Comparison of ENCODE assay signal across 19 cellular contexts in the genomic region with DNA sequence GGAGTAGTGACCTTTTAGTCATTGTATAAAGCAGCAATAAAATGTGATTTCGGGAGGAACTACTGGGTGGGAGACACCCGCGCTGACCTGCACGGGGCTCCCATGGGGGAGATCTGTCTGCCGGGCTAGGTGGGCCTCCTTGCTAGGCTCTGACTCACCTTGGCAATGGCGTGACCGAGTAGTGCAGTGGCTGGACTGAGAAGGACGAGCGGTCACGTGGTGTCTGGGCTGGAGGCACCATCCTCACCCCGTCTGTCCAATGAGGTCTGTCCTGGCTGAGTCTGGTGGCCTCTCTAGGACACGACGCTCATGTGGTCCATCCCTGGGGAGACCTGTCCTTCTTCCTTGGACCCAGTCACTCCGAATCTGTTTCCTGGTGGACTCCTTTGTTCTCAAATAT.
DNase-seq lines count a peak whose midpoint lies in the region; ATAC-seq and TF ChIP-seq lines count a peak whose summit lies in the region.
"Had no signal": no experiment of that assay in that cellular context is flagged by ENCODE, and none has a peak within 500 bp of the region (broad histone marks: within the 10 kb centered on the region; RNA-seq: fewer than 3 reads in every experiment).

No MANE protein-coding gene starts in this region.

- H2AFZ ChIP-seq in Loucy (ENCODE audit: low read length): no peak overlapping the region
- H2AFZ ChIP-seq: GM23338 had no signal

- H3K27ac ChIP-seq in heart right ventricle (no peak overlapping the region), stomach smooth muscle (ENCODE audit: low read length) (peak overlapping the region; percentile 18)

- DNase-seq in Right ventricle myocardium inferior (ENCODE audit: missing footprints) (peak; percentile 15), heart right ventricle (no peak), memory B cell (ENCODE audit: low spot score in 2 of 2) (no peak), 8988T (no peak)
- no peak for DNase-seq in activated CD4-positive, alpha-beta T cell treated with anti-CD3 and anti-CD28 coated beads, Interleukin-2, amount 10 ng/mL, durations not matched to agents 7 days and 5 days
- DNase-seq: CD8-positive, alpha-beta T cell; DMS79 treated with DMSO at 0.1 percent for 48 hours; GDM1; KG1; NCI-H1092; NCI-H1694 treated with DMSO at 0.1 percent for 48 hours; NCI-H446 treated with DMSO at 0.1 percent for 48 hours; NCI-H748 treated with DMSO at 0.1 percent for 48 hours; Right ventricle myocardium superior had no signal

- no peaks in the 10 kb centered on the region for H3K27me3 ChIP-seq in heart right ventricle
- H3K27me3 ChIP-seq in Loucy (ENCODE audit: insufficient read depth, low read length, poor library complexity, severe bottlenecking): no peaks in the 10 kb centered on the region
- no peaks in the 10 kb centered on the region for H3K27me3 ChIP-seq in stomach smooth muscle (ENCODE audit: control insufficient read depth in 1 of 2, insufficient read depth in 2 of 2, low read length in 2 of 2)

- H3K4me1 ChIP-seq in heart right ventricle (peaks cover 14 to 42% (median 25%) of the 10 kb centered on the region in 9 donors), Loucy (ENCODE audit: insufficient read depth, low read length, poor library complexity, severe bottlenecking) (peaks cover 43% of the 10 kb centered on the region), stomach smooth muscle (ENCODE audit: control insufficient read depth, insufficient read depth, low read length) (peaks cover 49% of the 10 kb centered on the region)

- H3K9me3 Mint-ChIP-seq in memory B cell: no peaks in the 10 kb centered on the region
- no peaks in the 10 kb centered on the region for H3K9me3 Mint-ChIP-seq in activated CD4-positive, alpha-beta T cell treated with anti-CD3 and anti-CD28 coated beads, Interleukin-2, amount 10 ng/mL, durations not matched to agents 7 days and 5 days
- H3K9me3 Mint-ChIP-seq: CD8-positive, alpha-beta T cell had no signal

- H3K4me3 ChIP-seq in heart right ventricle (no peak overlapping the region), Loucy (ENCODE audit: low read length, poor library complexity, severe bottlenecking) (no peak overlapping the region), stomach smooth muscle (ENCODE audit: low read length in 2 of 2) (no peak overlapping the region)
- H3K4me3 ChIP-seq: GM23338 had no signal

- POLR2A ChIA-PET in activated CD4-positive, alpha-beta T cell treated with anti-CD3 and anti-CD28 coated beads, Interleukin-2, amount 10 ng/mL, durations not matched to agents 7 days and 5 days (lab: Charles Lee): no interaction called here

- peaks cover 8% of the 10 kb centered on the region for H3K4me1 Mint-ChIP-seq in memory B cell
- peaks cover 4% of the 10 kb centered on the region for H3K4me1 Mint-ChIP-seq in activated CD4-positive, alpha-beta T cell treated with anti-CD3 and anti-CD28 coated beads, Interleukin-2, amount 10 ng/mL, durations not matched to agents 7 days and 5 days
- H3K4me1 Mint-ChIP-seq: GM23338 had no signal

- H3K36me3 Mint-ChIP-seq in memory B cell: no peaks in the 10 kb centered on the region
- no peaks in the 10 kb centered on the region for H3K36me3 Mint-ChIP-seq in activated CD4-positive, alpha-beta T cell treated with anti-CD3 and anti-CD28 coated beads, Interleukin-2, amount 10 ng/mL, durations not matched to agents 7 days and 5 days (ENCODE audit: low read depth)
- H3K36me3 Mint-ChIP-seq: CD8-positive, alpha-beta T cell had no signal

- CTCF ChIA-PET in activated CD4-positive, alpha-beta T cell treated with anti-CD3 and anti-CD28 coated beads, Interleukin-2, amount 10 ng/mL, durations not matched to agents 7 days and 5 days (lab: Charles Lee): no interaction called here

- TF ChIP-seq CTCF in heart right ventricle (IDR thresholded peaks at IDR 0.05): no peak
- no peak for TF ChIP-seq CTCF in Loucy (conservative IDR thresholded peaks at IDR 0.05; ENCODE audit: low read length)

- 0 out of 2 replicates have a peak, but pooled peaks cover 5% of the 10 kb centered on the region for H3F3A ChIP-seq in Loucy (ENCODE audit: low read depth)

- H3K4me2 ChIP-seq in Loucy (ENCODE audit: low read depth, low read length, poor library complexity, severe bottlenecking): no peak overlapping the region
- H3K4me2 ChIP-seq: GM23338 had no signal

- H3K36me3 ChIP-seq in heart right ventricle: no peaks in the 10 kb centered on the region
- H3K36me3 ChIP-seq in Loucy (ENCODE audit: insufficient read depth, low read length): no peaks in the 10 kb centered on the region
- no peaks in the 10 kb centered on the region for H3K36me3 ChIP-seq in stomach smooth muscle (ENCODE audit: control insufficient read depth in 2 of 2, insufficient read depth in 2 of 2, low read length in 2 of 2)

- H3K27me3 Mint-ChIP-seq in memory B cell: no peaks in the 10 kb centered on the region
- no peaks in the 10 kb centered on the region for H3K27me3 Mint-ChIP-seq in activated CD4-positive, alpha-beta T cell treated with anti-CD3 and anti-CD28 coated beads, Interleukin-2, amount 10 ng/mL, durations not matched to agents 7 days and 5 days

- 95% methylated on average over 14 of the region's 14 CpGs for WGBS in heart right ventricle, 2 donors

- H3K9me2 ChIP-seq in Loucy (replicated peaks; ENCODE audit: low read depth, low read length): no peaks in the 10 kb centered on the region

- peak overlapping the region; percentile 60 for H3K27ac Mint-ChIP-seq in memory B cell
- H3K27ac Mint-ChIP-seq in activated CD4-positive, alpha-beta T cell treated with anti-CD3 and anti-CD28 coated beads, Interleukin-2, amount 10 ng/mL, durations not matched to agents 7 days and 5 days: no peak overlapping the region
- H3K27ac Mint-ChIP-seq: CD8-positive, alpha-beta T cell; GM23338 had no signal

- no peaks in the 10 kb centered on the region for H4K20me1 ChIP-seq in Loucy (ENCODE audit: insufficient read depth, low read length, poor library complexity, severe bottlenecking)

- intact Hi-C loops in Right ventricle myocardium inferior (cut with DNase I): no loop called here
- intact Hi-C loops in heart right ventricle (cut with DNase I): no loop called here

- ATAC-seq in Right ventricle myocardium inferior (no peak), heart right ventricle (no peak), memory B cell (ENCODE audit: low read depth) (no peak), HG03354 (IDR thresholded peaks at IDR 0.05; ENCODE audit: poor library complexity, severe bottlenecking, unreplicated experiment) (no peak)
- ATAC-seq: CD8-positive, alpha-beta T cell; GM23338; Panc1 had no signal

- H3K9me3 ChIP-seq in heart right ventricle (no peaks in the 10 kb centered on the region), Loucy (ENCODE audit: insufficient read depth, low read depth, low read length) (no peaks in the 10 kb centered on the region), stomach smooth muscle (ENCODE audit: control insufficient read depth in 2 of 2, low read length in 2 of 2) (no peaks in the 10 kb centered on the region)

- H3K9ac ChIP-seq in Loucy (ENCODE audit: low read depth, low read length, poor library complexity, severe bottlenecking) (peak overlapping the region; percentile 84), stomach smooth muscle (ENCODE audit: low read length in 2 of 2) (no peak overlapping the region)

- no peak overlapping the region for H3K4me3 Mint-ChIP-seq in memory B cell
- H3K4me3 Mint-ChIP-seq in activated CD4-positive, alpha-beta T cell treated with anti-CD3 and anti-CD28 coated beads, Interleukin-2, amount 10 ng/mL, durations not matched to agents 7 days and 5 days: no peak overlapping the region
- H3K4me3 Mint-ChIP-seq: CD8-positive, alpha-beta T cell; GM23338 had no signal

- no peaks in the 10 kb centered on the region for H3K79me2 ChIP-seq in Loucy (ENCODE audit: insufficient read depth, low read length)
